In the genomic region with DNA sequence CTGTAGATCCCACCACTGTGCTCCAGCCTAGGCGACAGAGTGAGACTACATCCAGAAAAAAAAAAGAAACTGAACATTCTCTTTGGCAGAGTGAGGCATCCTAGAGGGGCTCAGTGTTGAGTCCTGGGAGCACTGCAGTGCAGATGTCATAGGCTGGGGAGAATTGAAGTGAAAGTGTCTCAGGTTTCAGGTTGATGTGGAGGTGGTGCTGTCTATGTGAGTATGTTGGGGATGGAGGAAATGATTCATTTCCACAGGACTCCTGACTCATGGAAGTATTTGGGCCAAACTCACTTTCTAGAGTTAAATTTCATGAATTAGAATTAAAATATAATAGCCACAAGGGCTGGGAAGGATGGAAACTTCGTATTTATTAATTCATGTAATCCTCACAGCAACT, we compare ENCODE assay signal across 10 cellular contexts.
DNase-seq lines count a peak whose midpoint lies in the region; ATAC-seq and TF ChIP-seq lines count a peak whose summit lies in the region.
"Had no signal": no experiment of that assay in that cellular context is flagged by ENCODE, and none has a peak within 500 bp of the region (broad histone marks: within the 10 kb centered on the region; RNA-seq: fewer than 3 reads in every experiment).

No MANE protein-coding gene starts in this region.

- peaks cover 0 to 9% of the 10 kb centered on the region in 2 donors for H3K36me3 Mint-ChIP-seq in activated naive CD4-positive, alpha-beta T cell treated with anti-CD3 and anti-CD28 coated beads, Interleukin-2, amount 50 U/mL, for 72 hours

- peaks cover 0 to 10% of the 10 kb centered on the region in 2 donors for H3K9me3 Mint-ChIP-seq in activated naive CD4-positive, alpha-beta T cell treated with anti-CD3 and anti-CD28 coated beads, Interleukin-2, amount 50 U/mL, for 72 hours
- H3K9me3 Mint-ChIP-seq: activated CD4-positive, alpha-beta T cell treated with anti-CD3 and anti-CD28 coated beads, Interleukin-2, amount 10 ng/mL, durations not matched to agents 24 days and 14 days had no signal

- H2AFZ ChIP-seq in OCI-LY3 (ENCODE audit: low read depth, low read length): no peak overlapping the region

- H3K79me2 ChIP-seq in OCI-LY3 (ENCODE audit: low read length): no peaks in the 10 kb centered on the region

- no peaks in the 10 kb centered on the region for H4K20me1 ChIP-seq in OCI-LY3 (ENCODE audit: insufficient read depth, low read length)

- no peak overlapping the region for H3K9ac ChIP-seq in OCI-LY3 (ENCODE audit: low read length)

- H3K27ac ChIP-seq in OCI-LY3 (ENCODE audit: low read length): no peak overlapping the region
- H3K27ac ChIP-seq in tibial artery: peak overlapping the region; percentile 71 to 75

- H3K27ac Mint-ChIP-seq in activated naive CD4-positive, alpha-beta T cell treated with anti-CD3 and anti-CD28 coated beads, Interleukin-2, amount 50 U/mL, for 72 hours: no peak overlapping the region
- H3K27ac Mint-ChIP-seq: activated CD4-positive, alpha-beta T cell treated with anti-CD3 and anti-CD28 coated beads, Interleukin-2, amount 10 ng/mL, durations not matched to agents 24 days and 14 days had no signal

- peak; percentile 100 for ATAC-seq in activated naive CD4-positive, alpha-beta T cell treated with anti-CD3 and anti-CD28 coated beads, Interleukin-2, amount 50 U/mL, for 72 hours
- no peak for ATAC-seq in left lobe of liver

- no peaks in the 10 kb centered on the region for H3K9me3 ChIP-seq in OCI-LY3 (ENCODE audit: insufficient read depth, low read length)
- no peaks in the 10 kb centered on the region for H3K9me3 ChIP-seq in tibial artery

- intact Hi-C loops in tibial artery (cut with DNase I; ENCODE audit: low total_unique reads): loop anchor here (10.0 kb wide), 1 partner anchor 136 kb away; a partner anchor contains a TSS

- TF ChIP-seq CTCF in OCI-LY3 (IDR thresholded peaks at IDR 0.05; ENCODE audit: low read depth, low read length): no peak
- no peak for TF ChIP-seq CTCF in foreskin fibroblast (IDR thresholded peaks at IDR 0.05; ENCODE audit: low read depth, low read length)
- TF ChIP-seq CTCF in tibial artery (IDR thresholded peaks at IDR 0.05): no peak

- H3K4me3 ChIP-seq in OCI-LY3 (ENCODE audit: low read length) (no peak overlapping the region), foreskin fibroblast (ENCODE audit: low read depth in 1 of 2, low read length in 2 of 2) (no peak overlapping the region), tibial artery (no peak overlapping the region), H7 (ENCODE audit: insufficient read depth, low read depth, low read length) (no peak overlapping the region)

- DNase-seq in activated naive CD4-positive, alpha-beta T cell treated with anti-CD3 and anti-CD28 coated beads, Interleukin-2, amount 50 U/mL, for 72 hours (ENCODE audit: low spot score in 2 of 2): peak in 1 of 2 donors; percentile 27
- no peak for DNase-seq in activated naive CD4-positive, alpha-beta T cell (lab: John Stamatoyannopoulos, UW)
- peak; percentile 92 to 94 for DNase-seq in foreskin fibroblast
- no peak for DNase-seq in tibial artery
- no peak for DNase-seq in H7
- no peak for DNase-seq in retina
- DNase-seq in left lobe of liver (ENCODE audit: low spot score): no peak
- DNase-seq: activated CD4-positive, alpha-beta T cell treated with anti-CD3 and anti-CD28 coated beads, Interleukin-2, amount 10 ng/mL, durations not matched to agents 24 days and 14 days; DMS79 treated with DMSO at 0.1 percent for 48 hours had no signal

- H3K36me3 ChIP-seq in OCI-LY3 (replicated peaks; ENCODE audit: low read depth, low read length) (no peaks in the 10 kb centered on the region), tibial artery (no peaks in the 10 kb centered on the region), H7 (replicated peaks; ENCODE audit: control insufficient read depth, insufficient read depth, low read length) (no peaks in the 10 kb centered on the region)

- H3K27me3 ChIP-seq in OCI-LY3 (ENCODE audit: low read depth, low read length): no peaks in the 10 kb centered on the region; the same call in 1 of the 2 replicates
- H3K27me3 ChIP-seq in tibial artery: no peaks in the 10 kb centered on the region
- H3K27me3 ChIP-seq in H7 (ENCODE audit: control insufficient read depth, insufficient read depth, low read length): no peaks in the 10 kb centered on the region

- peak overlapping the region; percentile 47 for H3K4me2 ChIP-seq in OCI-LY3 (ENCODE audit: low read length)

- H3K4me1 ChIP-seq in OCI-LY3 (ENCODE audit: low read length): peaks cover 13% of the 10 kb centered on the region
- peaks cover 0 to 68% (median 42%) of the 10 kb centered on the region in 4 donors for H3K4me1 ChIP-seq in tibial artery

Comparison
In these comparisons a context has a peak if more than half of its experiments do, and no peak if none do; other contexts are left out.
1. DNase-seq: peak in foreskin fibroblast (2 of 2); none in activated naive CD4-positive, alpha-beta T cell (0 of 4), tibial artery (0 of 2), H7 (single experiment), retina (single experiment) and left lobe of liver (single experiment).